Comparison of ENCODE assay signal across 24 cellular contexts in the genomic region with DNA sequence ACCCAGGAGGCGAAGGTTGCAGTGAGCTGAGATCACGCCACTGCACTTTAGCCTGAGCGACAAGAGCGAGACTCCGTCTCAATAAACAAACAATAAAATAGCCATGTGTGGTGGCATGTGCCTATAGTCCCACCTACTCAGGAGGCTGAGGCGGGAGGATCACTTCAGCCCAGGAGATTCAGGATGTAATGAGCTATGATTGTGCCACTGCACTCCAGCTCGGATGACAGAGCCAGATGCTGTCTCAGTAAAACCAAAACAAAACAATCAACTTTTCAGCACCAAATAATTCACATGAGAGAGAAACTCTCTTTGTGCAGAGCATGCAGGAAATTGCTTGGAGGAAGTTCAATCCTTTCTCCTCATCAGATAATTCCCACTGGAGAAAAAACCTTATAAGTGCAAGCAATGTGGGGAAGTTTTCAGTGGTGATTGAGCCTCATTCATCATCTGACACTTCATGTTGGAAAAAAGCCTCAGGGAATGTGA. TPM values are rescaled to one million over a fixed set of nuclear protein-coding genes. Genes with fewer than 3 reads are reported as not detected.
DNase-seq lines count a peak whose midpoint lies in the region; ATAC-seq, FAIRE-seq and TF ChIP-seq lines count a peak whose summit lies in the region.
"Had no signal": no experiment of that assay in that cellular context is flagged by ENCODE, and none has a peak within 500 bp of the region (broad histone marks: within the 10 kb centered on the region; RNA-seq: fewer than 3 reads in every experiment).

No MANE protein-coding gene starts in this region.

- ATAC-seq in K562, result no peak
- ATAC-seq in left colon, result peak; percentile 74
- ATAC-seq in stimulated activated naive CD8-positive, alpha-beta T cell treated with anti-CD3 and anti-CD28 coated beads, Interleukin-15, Interleukin-2, amounts not matched to agents 100 U/mL and 50 U/mL, for 24 hours, result no peak

- in situ Hi-C loops in K562 (cut with MboI), result no loop called here

- 31% methylated on average over 7 of the region's 7 CpGs for WGBS in K562 (ENCODE audit: insufficient coverage, low coverage, missing lambda C conversion rate)
- WGBS in prostate gland, result 40% methylated on average over 7 of the region's 7 CpGs

- H3K27me3 ChIP-seq in K562 (ENCODE audit: control insufficient read depth in 2 of 2, insufficient read depth in 2 of 2, low read length in 2 of 2), result peaks cover 7 to 36% of the 10 kb centered on the region in 2 experiments; a peak in 4 of 5 replicates
- H3K27me3 ChIP-seq in prostate gland (replicated peaks; ENCODE audit: insufficient read depth), result no peaks in the 10 kb centered on the region
- H3K27me3 ChIP-seq in uterus, result no peaks in the 10 kb centered on the region

- FAIRE-seq in K562 (lab: Jason Lieb, UNC) (no peak), RCC 7860 (lab: Jason Lieb, UNC) (no peak)
- FAIRE-seq: D721Med, GM12892 had no signal

- DNase-seq in DMS 273 (lab: John Stamatoyannopoulos, UW; ENCODE audit: unreplicated experiment) (peak; percentile 38), DMS 273 treated with DMSO at 0.1 percent for 48 hours (lab: John Stamatoyannopoulos, UW) (no peak), K562 (ENCODE audit: extremely low read depth in 1 of 4, low spot score in 3 of 4) (no peak), left colon (no peak), prostate gland (ENCODE audit: low spot score) (no peak), RCC 7860 (ENCODE audit: low spot score) (no peak), uterus (no peak)
- DNase-seq in stimulated activated naive CD8-positive, alpha-beta T cell treated with anti-CD3 and anti-CD28 coated beads, Interleukin-15, Interleukin-2, amounts not matched to agents 100 U/mL and 50 U/mL, for 24 hours, result no peak
- DNase-seq: CD4-positive, alpha-beta memory T cell; DND-41; GDM1; HFFc6; MM.1S; NCI-H1105; NCI-H1694; NCI-H446 treated with DMSO at 0.1 percent for 48 hours; OCI-M1 had no signal

- POLR2A ChIA-PET in K562 (lab: Yijun Ruan, JAX), result interaction anchor here (0.7 to 1.2 kb wide), 4 partner anchors 9 to 163 kb away, joined by 3 read pairs; no protein-coding TSS in a partner anchor

- TF ChIP-seq CTCF in K562 (IDR thresholded peaks at IDR 0.05 in 2 of 3, conservative IDR thresholded peaks at IDR 0.05 in 1 of 3; ENCODE audit: insufficient read depth in 2 of 3, low read depth in 1 of 3, low read length in 3 of 3) (no peak), prostate gland (IDR thresholded peaks at IDR 0.05) (no peak), uterus (IDR thresholded peaks at IDR 0.05) (no peak)

- H3K27ac ChIP-seq in K562 (ENCODE audit: extremely low read depth, low read depth, low read length) (no peak overlapping the region), prostate gland (no peak overlapping the region), uterus (no peak overlapping the region)
- H3K27ac ChIP-seq: 22Rv1, RWPE1 had no signal

- no peak for TF ChIP-seq EP300 in K562 (IDR thresholded peaks at IDR 0.05; ENCODE audit: low read length)

- no peaks in the 10 kb centered on the region for H3K79me2 ChIP-seq in K562 (ENCODE audit: control insufficient read depth, insufficient read depth, low read length)

- H3K9me3 ChIP-seq in K562 (replicated peaks; ENCODE audit: control insufficient read depth, insufficient read depth, low read depth, low read length) (no peaks in the 10 kb centered on the region), prostate gland (no peaks in the 10 kb centered on the region), uterus (no peaks in the 10 kb centered on the region)

- H4K20me1 ChIP-seq in K562 (replicated peaks; ENCODE audit: control insufficient read depth, insufficient read depth, low read length), result no peaks in the 10 kb centered on the region

- no peaks in the 10 kb centered on the region for H3K9me1 ChIP-seq in K562 (ENCODE audit: control insufficient read depth, insufficient read depth, low read length)

- intact Hi-C loops in K562 (cut with micrococcal nuclease), result no loop called here
- intact Hi-C loops in left colon (cut with DNase I, micrococcal nuclease), result no loop called here
- intact Hi-C loops in prostate gland (cut with DNase I), result no loop called here
- intact Hi-C loops in uterus (cut with DNase I; ENCODE audit: low total_unique reads), result no loop called here

- H3K36me3 ChIP-seq in K562 (ENCODE audit: control insufficient read depth, insufficient read depth, low read length), result no peaks in the 10 kb centered on the region
- H3K36me3 ChIP-seq in prostate gland, result no peaks in the 10 kb centered on the region
- H3K36me3 ChIP-seq in uterus, result no peaks in the 10 kb centered on the region

- H3K4me2 ChIP-seq in K562 (ENCODE audit: insufficient read depth, low read length), result no peak overlapping the region

- H2AFZ ChIP-seq in K562 (ENCODE audit: low read depth, low read length), result no peak overlapping the region

- BruUV-seq in K562 (replicated peaks; lab: Mats Ljungman, UMichigan), result no TSS peak

- TF ChIP-seq RAD21 in K562 (CRISPR knock-in tag; conservative IDR thresholded peaks at IDR 0.05 in 1 of 2, IDR thresholded peaks at IDR 0.05 in 1 of 2), result no peak

- H3K4me3 ChIP-seq in K562, result no peak overlapping the region
- no peak overlapping the region for H3K4me3 ChIP-seq in prostate gland
- no peak overlapping the region for H3K4me3 ChIP-seq in uterus

- no peaks in the 10 kb centered on the region; a peak in 1 of 5 replicates for H3K4me1 ChIP-seq in K562 (replicated peaks in 1 of 2; ENCODE audit: control insufficient read depth in 2 of 2, insufficient read depth in 2 of 2, low read length in 2 of 2)
- no peaks in the 10 kb centered on the region for H3K4me1 ChIP-seq in prostate gland (replicated peaks)
- H3K4me1 ChIP-seq in uterus, result no peaks in the 10 kb centered on the region

- CTCF ChIA-PET in K562 (lab: Yijun Ruan, JAX; ENCODE audit: low intra/inter-chr PET ratio), result no interaction called here

- H3K9ac ChIP-seq in K562 (ENCODE audit: insufficient read depth in 1 of 2, low read depth in 2 of 2, low read length in 2 of 2), result no peak overlapping the region

- no peak for TF ChIP-seq POLR2A in K562 (conservative IDR thresholded peaks at IDR 0.05)
- no peak for TF ChIP-seq POLR2A in prostate gland (IDR thresholded peaks at IDR 0.05)
- no peak for TF ChIP-seq POLR2A in uterus (IDR thresholded peaks at IDR 0.05)

RNA-seq across cellular contexts. Expression of gene FIS1, which starts 13.4 kb away (rescaled TPM):
- total RNA-seq in K562 (2011; cell fraction: chromatin; rRNA removed; ENCODE audit: low replicate concordance), result 55.7 and 148 TPM in 2 replicates
- total RNA-seq in K562 (2011; cell fraction: nucleolus; rRNA removed), result 125 and 143 TPM in 2 replicates
- 76.9 and 85.1 TPM in 2 replicates for total RNA-seq in K562 (2011; cell fraction: nucleoplasm; rRNA removed)
- 197 and 221 TPM in 2 replicates for total RNA-seq in K562 (2014; rRNA removed)
- 58.7 and 95.0 TPM in 2 replicates for total RNA-seq in K562 (2014; rRNA removed; fragmentation: Illumina TruSeq; extraction: Trizol)
- 127 and 128 TPM in 2 replicates for total RNA-seq in K562 (2015; rRNA removed; fragmentation: Illumina TruSeq; extraction: Trizol)
- total RNA-seq in K562 (2021), result 144 and 145 TPM in 2 replicates
- 125 and 148 TPM in 2 replicates for polyA plus RNA-seq in K562 (2011; rRNA removed)
- polyA plus RNA-seq in K562 (2011; cell fraction: cytosol; rRNA removed), result 178 and 243 TPM in 2 replicates
- polyA plus RNA-seq in K562 (2011; cell fraction: nucleus; rRNA removed), result 96.9 and 138 TPM in 2 replicates
- polyA plus RNA-seq in K562 (2012), result 160 TPM in 2 replicates
- 151 and 157 TPM in 2 replicates for polyA plus RNA-seq in K562 (2014; fragmentation: Illumina TruSeq; extraction: Trizol)
- 100 to 1,000 TPM in 1 of 2 experiments, 10 to 100 TPM in 1; 86.0 to 118 TPM for polyA plus RNA-seq in K562 (2014; fragmentation: Nextera tagmentation; extraction: Ambion mirVana)
- 247 and 257 TPM in 2 replicates for polyA plus RNA-seq in K562 (2014; rRNA removed)
- 56.1 and 82.0 TPM in 2 replicates for polyA minus RNA-seq in K562 (2011; rRNA and poly(A)+ RNA removed)
- polyA minus RNA-seq in K562 (2011; cell fraction: cytosol; rRNA and poly(A)+ RNA removed), result 31.2 and 34.7 TPM in 2 replicates
- 30.7 and 33.5 TPM in 2 replicates for polyA minus RNA-seq in K562 (2011; cell fraction: nucleus; rRNA and poly(A)+ RNA removed)
- total RNA-seq in left colon, result 100 to 1,000 TPM; 150 to 156 TPM
- total RNA-seq in prostate gland, result 100 to 1,000 TPM; 238 to 256 TPM
- total RNA-seq in uterus, result 100 to 1,000 TPM; 129 to 251 (median 233) TPM

RNA-seq across cellular contexts. Expression of gene CLDN15, which starts 20.7 kb away (rescaled TPM):
- total RNA-seq in K562 (2011; cell fraction: chromatin; rRNA removed; ENCODE audit: low replicate concordance), result 29.9 and 84.2 TPM in 2 replicates
- 50.8 and 63.5 TPM in 2 replicates for total RNA-seq in K562 (2011; cell fraction: nucleolus; rRNA removed)
- 43.2 and 53.5 TPM in 2 replicates for total RNA-seq in K562 (2011; cell fraction: nucleoplasm; rRNA removed)
- total RNA-seq in K562 (2014; rRNA removed) (3.0 and 8.4 TPM in 2 replicates), K562 (2014; rRNA removed; fragmentation: Illumina TruSeq; extraction: Trizol) (3.0 and 4.0 TPM in 2 replicates), K562 (2015; rRNA removed; fragmentation: Illumina TruSeq; extraction: Trizol) (6.7 and 7.4 TPM in 2 replicates), K562 (2021) (10.0 and 10.6 TPM in 2 replicates), left colon (10 to 100 TPM; 22.1 to 30.8 TPM), prostate gland (10 to 100 TPM in 1 of 2 donors, 1 to 10 TPM in 1; 9.2 to 17.4 TPM), uterus (10 to 100 TPM in 2 of 4 donors, 1 to 10 TPM in 2; 5.6 to 49.4 (median 16.7) TPM)
- polyA plus RNA-seq in K562 (2011; rRNA removed) (11.6 and 16.2 TPM in 2 replicates), K562 (2014; fragmentation: Illumina TruSeq; extraction: Trizol) (10.2 and 11.1 TPM in 2 replicates), K562 (2014; fragmentation: Nextera tagmentation; extraction: Ambion mirVana) (under 1 TPM; 0.32 to 0.39 TPM), K562 (2014; rRNA removed) (14.5 and 17.9 TPM in 2 replicates)
- polyA plus RNA-seq in K562 (2011; cell fraction: cytosol; rRNA removed), result 15.1 and 22.0 TPM in 2 replicates
- polyA plus RNA-seq in K562 (2011; cell fraction: nucleus; rRNA removed), result 57.7 and 97.2 TPM in 2 replicates
- 9.7 and 19.0 TPM in 2 replicates for polyA plus RNA-seq in K562 (2012)
- 3.5 and 6.2 TPM in 2 replicates for polyA minus RNA-seq in K562 (2011; rRNA and poly(A)+ RNA removed)
- polyA minus RNA-seq in K562 (2011; cell fraction: cytosol; rRNA and poly(A)+ RNA removed), result 1.4 and 4.0 TPM in 2 replicates
- 13.4 and 17.1 TPM in 2 replicates for polyA minus RNA-seq in K562 (2011; cell fraction: nucleus; rRNA and poly(A)+ RNA removed)

RNA-seq across cellular contexts. Expression of gene ZNHIT1, which starts 40.3 kb away (rescaled TPM):
- 16.5 and 25.6 TPM in 2 replicates for total RNA-seq in K562 (2011; cell fraction: chromatin; rRNA removed; ENCODE audit: low replicate concordance)
- 34.2 and 38.5 TPM in 2 replicates for total RNA-seq in K562 (2011; cell fraction: nucleolus; rRNA removed)
- 26.8 and 34.7 TPM in 2 replicates for total RNA-seq in K562 (2011; cell fraction: nucleoplasm; rRNA removed)
- total RNA-seq in K562 (2014; rRNA removed) (162 and 189 TPM in 2 replicates), K562 (2014; rRNA removed; fragmentation: Illumina TruSeq; extraction: Trizol) (34.7 and 37.7 TPM in 2 replicates), K562 (2015; rRNA removed; fragmentation: Illumina TruSeq; extraction: Trizol) (67.7 and 70.1 TPM in 2 replicates), K562 (2021) (98.3 and 110 TPM in 2 replicates), left colon (10 to 100 TPM; 85.3 to 92.9 TPM), prostate gland (100 to 1,000 TPM in 1 of 2 donors, 10 to 100 TPM in 1; 75.2 to 109 TPM), uterus (10 to 100 TPM; 40.7 to 53.3 (median 52.0) TPM)
- polyA plus RNA-seq in K562 (2011; rRNA removed) (29.6 and 38.3 TPM in 2 replicates), K562 (2014; fragmentation: Illumina TruSeq; extraction: Trizol) (81.6 and 101 TPM in 2 replicates), K562 (2014; fragmentation: Nextera tagmentation; extraction: Ambion mirVana) (10 to 100 TPM in 1 of 2 experiments, 1 to 10 TPM in 1; 6.4 to 24.5 TPM), K562 (2014; rRNA removed) (132 and 140 TPM in 2 replicates)
- polyA plus RNA-seq in K562 (2011; cell fraction: cytosol; rRNA removed), result 45.0 and 97.8 TPM in 2 replicates
- polyA plus RNA-seq in K562 (2011; cell fraction: nucleus; rRNA removed), result 19.6 and 28.1 TPM in 2 replicates
- polyA plus RNA-seq in K562 (2012), result 75.8 and 83.5 TPM in 2 replicates
- polyA minus RNA-seq in K562 (2011; rRNA and poly(A)+ RNA removed), result 9.5 and 13.2 TPM in 2 replicates
- polyA minus RNA-seq in K562 (2011; cell fraction: cytosol; rRNA and poly(A)+ RNA removed), result 31.9 and 36.0 TPM in 2 replicates
- 5.9 and 9.7 TPM in 2 replicates for polyA minus RNA-seq in K562 (2011; cell fraction: nucleus; rRNA and poly(A)+ RNA removed)

RNA-seq across cellular contexts. Expression of gene PLOD3, which starts 40.9 kb away (rescaled TPM):
- total RNA-seq in K562 (2011; cell fraction: chromatin; rRNA removed; ENCODE audit: low replicate concordance), result 117 and 294 TPM in 2 replicates
- 263 and 303 TPM in 2 replicates for total RNA-seq in K562 (2011; cell fraction: nucleolus; rRNA removed)
- total RNA-seq in K562 (2011; cell fraction: nucleoplasm; rRNA removed), result 163 and 175 TPM in 2 replicates
- total RNA-seq in K562 (2014; rRNA removed) (42.1 and 53.8 TPM in 2 replicates), K562 (2014; rRNA removed; fragmentation: Illumina TruSeq; extraction: Trizol) (23.5 and 24.1 TPM in 2 replicates), K562 (2015; rRNA removed; fragmentation: Illumina TruSeq; extraction: Trizol) (30.9 and 31.8 TPM in 2 replicates), K562 (2021) (101 and 103 TPM in 2 replicates), left colon (10 to 100 TPM; 81.9 to 85.9 TPM), prostate gland (10 to 100 TPM; 24.2 to 52.5 TPM), uterus (10 to 100 TPM; 29.2 to 75.4 (median 34.1) TPM)
- polyA plus RNA-seq in K562 (2011; rRNA removed) (19.3 and 33.5 TPM in 2 replicates), K562 (2014; fragmentation: Illumina TruSeq; extraction: Trizol) (73.6 and 76.4 TPM in 2 replicates), K562 (2014; fragmentation: Nextera tagmentation; extraction: Ambion mirVana) (1 to 10 TPM; 2.8 to 5.9 TPM), K562 (2014; rRNA removed) (50.3 and 58.9 TPM in 2 replicates)
- polyA plus RNA-seq in K562 (2011; cell fraction: cytosol; rRNA removed), result 28.0 and 60.3 TPM in 2 replicates
- 72.9 and 130 TPM in 2 replicates for polyA plus RNA-seq in K562 (2011; cell fraction: nucleus; rRNA removed)
- 79.5 and 85.6 TPM in 2 replicates for polyA plus RNA-seq in K562 (2012)
- 15.7 and 23.9 TPM in 2 replicates for polyA minus RNA-seq in K562 (2011; rRNA and poly(A)+ RNA removed)
- 39.3 and 40.8 TPM in 2 replicates for polyA minus RNA-seq in K562 (2011; cell fraction: cytosol; rRNA and poly(A)+ RNA removed)
- 31.4 and 32.4 TPM in 2 replicates for polyA minus RNA-seq in K562 (2011; cell fraction: nucleus; rRNA and poly(A)+ RNA removed)

RNA-seq across cellular contexts. Expression of gene MOGAT3, which starts 57.5 kb away (rescaled TPM):
- not detected in 2 replicates for total RNA-seq in K562 (2011; cell fraction: chromatin; rRNA removed; ENCODE audit: low replicate concordance)
- total RNA-seq in K562 (2011; cell fraction: nucleolus; rRNA removed), result not detected in 2 replicates
- total RNA-seq in K562 (2011; cell fraction: nucleoplasm; rRNA removed), result not detected in 2 replicates
- total RNA-seq in K562 (2014; rRNA removed), result not detected in 2 replicates
- total RNA-seq in K562 (2014; rRNA removed; fragmentation: Illumina TruSeq; extraction: Trizol), result not detected in 2 replicates
- not detected in 2 replicates for total RNA-seq in K562 (2015; rRNA removed; fragmentation: Illumina TruSeq; extraction: Trizol)
- not detected in 2 replicates for total RNA-seq in K562 (2021)
- 0.07 and 0.13 TPM in 2 replicates for polyA plus RNA-seq in K562 (2011; rRNA removed)
- not detected in 2 replicates for polyA plus RNA-seq in K562 (2011; cell fraction: cytosol; rRNA removed)
- polyA plus RNA-seq in K562 (2011; cell fraction: nucleus; rRNA removed), result 0.14 and 0.15 TPM in 2 replicates
- 0.03 TPM in 1 of 2 replicates, not detected in the other for polyA plus RNA-seq in K562 (2012)
- not detected in 2 replicates for polyA plus RNA-seq in K562 (2014; fragmentation: Illumina TruSeq; extraction: Trizol)
- polyA plus RNA-seq in K562 (2014; fragmentation: Nextera tagmentation; extraction: Ambion mirVana), result under 1 TPM; 0.07 to 0.17 TPM
- not detected in 2 replicates for polyA plus RNA-seq in K562 (2014; rRNA removed)
- not detected in 2 replicates for polyA minus RNA-seq in K562 (2011; rRNA and poly(A)+ RNA removed)
- not detected in 2 replicates for polyA minus RNA-seq in K562 (2011; cell fraction: cytosol; rRNA and poly(A)+ RNA removed)
- 0.56 TPM in 1 of 2 replicates, not detected in the other for polyA minus RNA-seq in K562 (2011; cell fraction: nucleus; rRNA and poly(A)+ RNA removed)
- total RNA-seq in left colon, result 10 to 100 TPM; 43.1 to 62.4 TPM
- total RNA-seq in prostate gland, result not detected
- total RNA-seq in uterus, result not detected
- total RNA-seq: CD4-positive, alpha-beta memory T cell; H4; HFFc6 had no signal
- polyA plus RNA-seq: AG04450; BJ; CD4-positive, alpha-beta memory T cell had no signal
